ENCODE assay signal across 8 cellular contexts in the genomic region with DNA sequence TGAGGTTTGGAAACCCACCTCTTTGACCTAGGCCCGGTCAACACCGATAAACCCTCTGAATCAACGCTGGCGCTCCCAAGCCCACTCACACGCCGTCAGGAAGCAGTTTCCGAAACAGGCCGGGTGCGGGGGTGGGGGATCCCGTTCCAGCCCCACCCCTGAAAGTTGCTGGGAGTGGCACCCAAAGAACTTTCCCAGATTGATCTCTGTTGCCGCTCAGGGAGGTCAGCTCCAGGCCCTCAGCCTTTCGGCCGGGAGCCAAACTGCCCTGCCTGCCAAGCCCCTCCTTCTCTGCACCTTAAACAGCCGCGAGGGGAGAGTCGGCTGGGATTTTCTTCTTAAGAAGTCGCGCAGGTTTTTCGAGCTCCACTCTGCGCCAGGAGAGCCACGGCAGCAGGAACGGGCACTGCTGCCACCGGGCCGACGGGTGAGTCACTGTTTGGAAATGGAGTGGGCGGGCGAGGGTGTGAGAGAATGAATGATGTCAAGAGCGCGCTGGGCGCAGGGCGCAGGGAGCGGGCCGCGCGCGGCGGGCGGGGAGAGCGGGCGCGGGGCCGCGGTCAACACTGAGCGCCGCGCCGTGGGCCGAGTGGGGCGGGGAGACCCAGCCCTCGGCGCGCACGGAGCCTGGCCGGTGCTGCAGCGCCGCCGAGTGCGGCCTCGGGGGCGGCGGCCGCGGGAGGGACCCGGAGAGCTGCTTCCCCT. TPM values are rescaled to one million over a fixed set of nuclear protein-coding genes. Genes with fewer than 3 reads are reported as not detected.
DNase-seq lines count a peak whose midpoint lies in the region; TF ChIP-seq lines count a peak whose summit lies in the region.

SGMS2 (plus strand) TSS at position 566 of the 705 bp plus-strand sequence. CDS start 70,622 bp downstream, outside the sequence.

- TF ChIP-seq RAD21 in liver (IDR thresholded peaks at IDR 0.05) = no peak

- H3K36me3 Mint-ChIP-seq in activated CD4-positive, alpha-beta T cell treated with anti-CD3 and anti-CD28 coated beads, Interleukin-2, amount 10 ng/mL, durations not matched to agents 7 days and 5 days (ENCODE audit: low read depth) = no peaks in the 10 kb centered on the region

- peak within 1 kb of the TSS in 47 of 59 donors; percentile 12 to 88 (median 62) for H3K27ac ChIP-seq in dorsolateral prefrontal cortex
- H3K27ac ChIP-seq in liver (ENCODE audit: low read depth in 1 of 2, low read length in 2 of 2) = peak within 1 kb of the TSS; percentile 98 to 99

- H3K36me3 ChIP-seq in liver (ENCODE audit: control insufficient read depth in 4 of 4, insufficient read depth in 3 of 4, low read depth in 1 of 4, low read length in 3 of 4) = no peaks in the 10 kb centered on the region

- H3K4me1 Mint-ChIP-seq in activated CD4-positive, alpha-beta T cell treated with anti-CD3 and anti-CD28 coated beads, Interleukin-2, amount 10 ng/mL, durations not matched to agents 7 days and 5 days = peaks cover 5% of the 10 kb centered on the region

- H3K4me3 Mint-ChIP-seq in activated CD4-positive, alpha-beta T cell treated with anti-CD3 and anti-CD28 coated beads, Interleukin-2, amount 10 ng/mL, durations not matched to agents 7 days and 5 days = peak within 1 kb of the TSS; percentile 82

- no peaks in the 10 kb centered on the region for H3K9me3 Mint-ChIP-seq in activated CD4-positive, alpha-beta T cell treated with anti-CD3 and anti-CD28 coated beads, Interleukin-2, amount 10 ng/mL, durations not matched to agents 7 days and 5 days

- DNase-seq in H4 (ENCODE audit: low spot score) (peak; percentile 86), LNCaP clone FGC (ENCODE audit: low read depth) (peak; percentile 84), dorsolateral prefrontal cortex (peak; percentile 35 to 92 (median 74)), NAMALWA (ENCODE audit: low spot score) (no peak)
- peak; percentile 52 for DNase-seq in activated CD4-positive, alpha-beta T cell treated with anti-CD3 and anti-CD28 coated beads, Interleukin-2, amount 10 ng/mL, durations not matched to agents 7 days and 5 days
- DNase-seq in stimulated activated CD4-positive, alpha-beta T cell treated with anti-CD3 and anti-CD28 coated beads, Interleukin-1b, Interleukin-23, amount 100 ng/mL, for 48 hours = peak; percentile 79

- H3K27me3 ChIP-seq in dorsolateral prefrontal cortex (no peaks in the 10 kb centered on the region), liver (ENCODE audit: control insufficient read depth in 4 of 4, insufficient read depth in 4 of 4, low read length in 3 of 4) (no peaks in the 10 kb centered on the region)

- H3K4me1 ChIP-seq in liver (ENCODE audit: control insufficient read depth in 4 of 4, insufficient read depth in 4 of 4, low read length in 3 of 4) = peaks cover 0 to 22% (median 7%) of the 10 kb centered on the region in 4 donors

- peak within 1 kb of the TSS; percentile 65 for H3K27ac Mint-ChIP-seq in activated CD4-positive, alpha-beta T cell treated with anti-CD3 and anti-CD28 coated beads, Interleukin-2, amount 10 ng/mL, durations not matched to agents 7 days and 5 days

- intact Hi-C loops in dorsolateral prefrontal cortex (cut with DNase I) = loop anchor here in 1 of 2 donors (10.0 kb wide), 2 partner anchors 60 to 150 kb away; no protein-coding TSS in a partner anchor

- no peaks in the 10 kb centered on the region for H3K9me3 ChIP-seq in liver (ENCODE audit: control insufficient read depth in 4 of 4, low read length in 3 of 4)

- CTCF ChIA-PET in activated CD4-positive, alpha-beta T cell treated with anti-CD3 and anti-CD28 coated beads, Interleukin-2, amount 10 ng/mL, durations not matched to agents 7 days and 5 days (lab: Charles Lee) = no interaction called here

- POLR2A ChIA-PET in activated CD4-positive, alpha-beta T cell treated with anti-CD3 and anti-CD28 coated beads, Interleukin-2, amount 10 ng/mL, durations not matched to agents 7 days and 5 days (lab: Charles Lee) = no interaction called here

- peak within 1 kb of the TSS; percentile 70 for H3K4me3 ChIP-seq in GM08714 (ENCODE audit: low read length)
- peak within 1 kb of the TSS; percentile 66 for H3K4me3 ChIP-seq in LNCaP clone FGC (ENCODE audit: low read depth, low read length)
- peak within 1 kb of the TSS; percentile 59 to 94 (median 79) for H3K4me3 ChIP-seq in dorsolateral prefrontal cortex
- H3K4me3 ChIP-seq in liver (ENCODE audit: low read depth in 1 of 3, low read length in 3 of 3) = peak within 1 kb of the TSS; percentile 84 to 88 (median 85)

- peak within 1 kb of the TSS; percentile 76 to 86 for H3K9ac ChIP-seq in liver (ENCODE audit: low read depth in 1 of 2, low read length in 2 of 2)

- TF ChIP-seq CTCF in LNCaP clone FGC (IDR thresholded peaks at IDR 0.05; ENCODE audit: control insufficient read depth, extremely low read depth, insufficient read depth) (peak; percentile 27; the same call in 1 of the 2 replicates), dorsolateral prefrontal cortex (IDR thresholded peaks at IDR 0.05 in 54 of 56, conservative IDR thresholded peaks at IDR 0.05 in 2 of 56; ENCODE audit: low read depth in 1 of 56, partially characterized antibody in 56 of 56) (peak in 2 of 56 donors; percentile 7 to 21), liver (IDR thresholded peaks at IDR 0.05; ENCODE audit: low read depth, low read length, missing input control) (peak; percentile 6)

- WGBS in liver = under 1% methylated on average over 64 of the region's 64 CpGs

- H3K27me3 Mint-ChIP-seq in activated CD4-positive, alpha-beta T cell treated with anti-CD3 and anti-CD28 coated beads, Interleukin-2, amount 10 ng/mL, durations not matched to agents 7 days and 5 days = peaks cover 55% of the 10 kb centered on the region

TF ChIP-seq in liver, 16 proteins besides CTCF, POLR2A, EP300 and RAD21 (continues in another document):
- TF ChIP-seq EGR1 (IDR thresholded peaks at IDR 0.05; ENCODE audit: low read depth in 2 of 2) = peak; percentile 94 to 97
- TF ChIP-seq FOXA1 (IDR thresholded peaks at IDR 0.05) = no peak
- TF ChIP-seq TAF1 (conservative IDR thresholded peaks at IDR 0.05) = peak; percentile 60
- TF ChIP-seq, protein P1, sequence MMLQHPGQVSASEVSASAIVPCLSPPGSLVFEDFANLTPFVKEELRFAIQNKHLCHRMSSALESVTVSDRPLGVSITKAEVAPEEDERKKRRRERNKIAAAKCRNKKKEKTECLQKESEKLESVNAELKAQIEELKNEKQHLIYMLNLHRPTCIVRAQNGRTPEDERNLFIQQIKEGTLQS (IDR thresholded peaks at IDR 0.05) = peak; percentile 77
- peak in 1 of 2 donors; percentile 40 for TF ChIP-seq RXRA (IDR thresholded peaks at IDR 0.05)
- TF ChIP-seq JUND (IDR thresholded peaks at IDR 0.05) = peak; percentile 86 to 91
- TF ChIP-seq, protein P2, sequence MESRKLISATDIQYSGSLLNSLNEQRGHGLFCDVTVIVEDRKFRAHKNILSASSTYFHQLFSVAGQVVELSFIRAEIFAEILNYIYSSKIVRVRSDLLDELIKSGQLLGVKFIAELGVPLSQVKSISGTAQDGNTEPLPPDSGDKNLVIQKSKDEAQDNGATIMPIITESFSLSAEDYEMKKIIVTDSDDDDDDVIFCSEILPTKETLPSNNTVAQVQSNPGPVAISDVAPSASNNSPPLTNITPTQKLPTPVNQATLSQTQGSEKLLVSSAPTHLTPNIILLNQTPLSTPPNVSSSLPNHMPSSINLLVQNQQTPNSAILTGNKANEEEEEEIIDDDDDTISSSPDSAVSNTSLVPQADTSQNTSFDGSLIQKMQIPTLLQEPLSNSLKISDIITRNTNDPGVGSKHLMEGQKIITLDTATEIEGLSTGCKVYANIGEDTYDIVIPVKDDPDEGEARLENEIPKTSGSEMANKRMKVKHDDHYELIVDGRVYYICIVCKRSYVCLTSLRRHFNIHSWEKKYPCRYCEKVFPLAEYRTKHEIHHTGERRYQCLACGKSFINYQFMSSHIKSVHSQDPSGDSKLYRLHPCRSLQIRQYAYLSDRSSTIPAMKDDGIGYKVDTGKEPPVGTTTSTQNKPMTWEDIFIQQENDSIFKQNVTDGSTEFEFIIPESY (IDR thresholded peaks at IDR 0.05) = no peak
- TF ChIP-seq, protein P3, sequence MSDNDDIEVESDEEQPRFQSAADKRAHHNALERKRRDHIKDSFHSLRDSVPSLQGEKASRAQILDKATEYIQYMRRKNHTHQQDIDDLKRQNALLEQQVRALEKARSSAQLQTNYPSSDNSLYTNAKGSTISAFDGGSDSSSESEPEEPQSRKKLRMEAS (IDR thresholded peaks at IDR 0.05) = no peak
- peak; percentile 59 for TF ChIP-seq YY1 (IDR thresholded peaks at IDR 0.05)
- no peak for TF ChIP-seq GABPA (IDR thresholded peaks at IDR 0.05 in 1 of 2, conservative IDR thresholded peaks at IDR 0.05 in 1 of 2)
- TF ChIP-seq HNF4G (IDR thresholded peaks at IDR 0.05) = no peak
- TF ChIP-seq, protein P4, sequence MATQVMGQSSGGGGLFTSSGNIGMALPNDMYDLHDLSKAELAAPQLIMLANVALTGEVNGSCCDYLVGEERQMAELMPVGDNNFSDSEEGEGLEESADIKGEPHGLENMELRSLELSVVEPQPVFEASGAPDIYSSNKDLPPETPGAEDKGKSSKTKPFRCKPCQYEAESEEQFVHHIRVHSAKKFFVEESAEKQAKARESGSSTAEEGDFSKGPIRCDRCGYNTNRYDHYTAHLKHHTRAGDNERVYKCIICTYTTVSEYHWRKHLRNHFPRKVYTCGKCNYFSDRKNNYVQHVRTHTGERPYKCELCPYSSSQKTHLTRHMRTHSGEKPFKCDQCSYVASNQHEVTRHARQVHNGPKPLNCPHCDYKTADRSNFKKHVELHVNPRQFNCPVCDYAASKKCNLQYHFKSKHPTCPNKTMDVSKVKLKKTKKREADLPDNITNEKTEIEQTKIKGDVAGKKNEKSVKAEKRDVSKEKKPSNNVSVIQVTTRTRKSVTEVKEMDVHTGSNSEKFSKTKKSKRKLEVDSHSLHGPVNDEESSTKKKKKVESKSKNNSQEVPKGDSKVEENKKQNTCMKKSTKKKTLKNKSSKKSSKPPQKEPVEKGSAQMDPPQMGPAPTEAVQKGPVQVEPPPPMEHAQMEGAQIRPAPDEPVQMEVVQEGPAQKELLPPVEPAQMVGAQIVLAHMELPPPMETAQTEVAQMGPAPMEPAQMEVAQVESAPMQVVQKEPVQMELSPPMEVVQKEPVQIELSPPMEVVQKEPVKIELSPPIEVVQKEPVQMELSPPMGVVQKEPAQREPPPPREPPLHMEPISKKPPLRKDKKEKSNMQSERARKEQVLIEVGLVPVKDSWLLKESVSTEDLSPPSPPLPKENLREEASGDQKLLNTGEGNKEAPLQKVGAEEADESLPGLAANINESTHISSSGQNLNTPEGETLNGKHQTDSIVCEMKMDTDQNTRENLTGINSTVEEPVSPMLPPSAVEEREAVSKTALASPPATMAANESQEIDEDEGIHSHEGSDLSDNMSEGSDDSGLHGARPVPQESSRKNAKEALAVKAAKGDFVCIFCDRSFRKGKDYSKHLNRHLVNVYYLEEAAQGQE (IDR thresholded peaks at IDR 0.05) = peak; percentile 75
- TF ChIP-seq NR2F2 (IDR thresholded peaks at IDR 0.05) = peak; percentile 21

RNA-seq across cellular contexts. Expression of gene SGMS2, which starts in this region (rescaled TPM):
- total RNA-seq in H4 (2014; rRNA removed; shearing (Covaris generic)) = 26.8 and 51.1 TPM in 2 replicates
- under 1 TPM; 0.42 to 0.46 TPM for total RNA-seq in activated CD4-positive, alpha-beta T cell treated with anti-CD3 and anti-CD28 coated beads, Interleukin-2, amount 10 ng/mL, durations not matched to agents 7 days and 5 days
- total RNA-seq in dorsolateral prefrontal cortex (1 to 10 TPM in 119 of 120 experiments, under 1 TPM in 1; 0.95 to 8.1 (median 3.2) TPM), liver (10 to 100 TPM; 13.1 to 41.7 TPM)
- 10 to 100 TPM in 1 of 2 donors, 1 to 10 TPM in 1; 7.3 to 15.2 TPM for polyA plus RNA-seq in liver

Comparison
In these comparisons a context has a peak if more than half of its experiments do, and no peak if none do; other contexts are left out.
1. Peak in DNase-seq in activated CD4-positive, alpha-beta T cell treated with anti-CD3 and anti-CD28 coated beads, Interleukin-2, amount 10 ng/mL, durations not matched to agents 7 days and 5 days; RNA of the gene not detected or under 1 TPM.